Comparison of ENCODE assay signal across 23 cellular contexts in genomic region chr2:9535177-9535576, GRCh38. TPM values are rescaled to one million over a fixed set of nuclear protein-coding genes. Genes with fewer than 3 reads are reported as not detected.
DNase-seq lines count a peak whose midpoint lies in the region; ATAC-seq and TF ChIP-seq lines count a peak whose summit lies in the region.
"Had no signal": no experiment of that assay in that cellular context is flagged by ENCODE, and none has a peak within 500 bp of the region (broad histone marks: within the 10 kb centered on the region; RNA-seq: fewer than 3 reads in every experiment).

No MANE protein-coding gene starts in this region.

- H4K20me1 ChIP-seq in OCI-LY7 (ENCODE audit: insufficient read depth, low read length) = no peaks in the 10 kb centered on the region
- no peaks in the 10 kb centered on the region for H4K20me1 ChIP-seq in hepatocyte (ENCODE audit: insufficient read depth, poor library complexity, severe bottlenecking)

- WGBS in hepatocyte (ENCODE audit: low lambda C conversion rate, missing lambda C conversion rate) = 77% methylated on average over 1 of the region's 1 CpG

- H3K27me3 ChIP-seq in neutrophil (no peaks in the 10 kb centered on the region), hepatocyte (no peaks in the 10 kb centered on the region)

- CTCF ChIA-PET in OCI-LY7 (lab: Charles Lee; ENCODE audit: unreplicated experiment) = interaction anchor here (0.6 kb wide), 1 partner anchor 21 kb away, joined by 3 read pairs; the partner anchor contains the start of gene ADAM17

- H3K27ac ChIP-seq in OCI-LY7 (ENCODE audit: low read depth, low read length, poor library complexity, severe bottlenecking) (peak overlapping the region; percentile 11), neutrophil (peak overlapping the region; percentile 1), hepatocyte (no peak overlapping the region)
- H3K27ac ChIP-seq: 22Rv1, SK-N-MC had no signal

- no peaks in the 10 kb centered on the region for H3K9me3 ChIP-seq in OCI-LY7 (ENCODE audit: low read length)
- H3K9me3 ChIP-seq in neutrophil = no peaks in the 10 kb centered on the region
- H3K9me3 ChIP-seq in hepatocyte (ENCODE audit: low read depth) = no peaks in the 10 kb centered on the region

- H3K4me1 ChIP-seq in OCI-LY7 (ENCODE audit: insufficient read depth, low read length, poor library complexity, severe bottlenecking) (peaks cover 47% of the 10 kb centered on the region), neutrophil (ENCODE audit: control insufficient read depth in 1 of 2, insufficient read depth in 1 of 2, low read depth in 1 of 2, low read length in 1 of 2) (peaks cover 14 to 17% of the 10 kb centered on the region in 2 experiments), hepatocyte (ENCODE audit: insufficient read depth) (no peaks in the 10 kb centered on the region)

- DNase-seq in NOMO-1 treated with DMSO at 0.1 percent for 48 hours (lab: John Stamatoyannopoulos, UW; ENCODE audit: unreplicated experiment) (peak; percentile 43), NOMO-1 treated with dmso at 0.1 percent for 144 hours (lab: John Stamatoyannopoulos, UW; ENCODE audit: unreplicated experiment) (no peak), OCI-LY7 (ENCODE audit: low spot score) (no peak), activated gamma-delta T cell treated with Interleukin-2 at 50 U/mL for 16 hours (no peak), hepatocyte (ENCODE audit: low spot score) (no peak), NCI-H226 (no peak)
- DNase-seq: activated CD4-positive, alpha-beta T cell treated with anti-CD3 and anti-CD28 coated beads, Interleukin-2, amount 50 U/mL, for 1 hour; activated gamma-delta T cell; DMS53; GDM1; kidney; NCI-H1417 treated with DMSO at 0.1 percent for 48 hours; NCI-H2107; NK-92 treated with Interleukin-12 subunit alpha and Interleukin-12 subunit beta, amount 100 ng/mL, for 24 hours; nucleus accumbens; RPMI8226; T-helper 9 cell; trophoblast cell had no signal

- H3K36me3 ChIP-seq in OCI-LY7 (ENCODE audit: insufficient read depth, low read length) = peaks cover 88% of the 10 kb centered on the region
- H3K36me3 ChIP-seq in neutrophil = peaks cover 31% of the 10 kb centered on the region
- H3K36me3 ChIP-seq in hepatocyte (replicated peaks; ENCODE audit: insufficient read depth, low read depth) = no peaks in the 10 kb centered on the region

- H3K79me2 ChIP-seq in OCI-LY7 (ENCODE audit: insufficient read depth, low read depth, low read length) (peaks cover 60% of the 10 kb centered on the region), hepatocyte (peaks cover 35% of the 10 kb centered on the region)

- no peak overlapping the region for H3K4me2 ChIP-seq in OCI-LY7 (ENCODE audit: low read length)
- H3K4me2 ChIP-seq in hepatocyte = no peak overlapping the region

- no peak overlapping the region for H2AFZ ChIP-seq in OCI-LY7 (ENCODE audit: low read length)
- no peak overlapping the region for H2AFZ ChIP-seq in hepatocyte

- ATAC-seq in GM21423 (IDR thresholded peaks at IDR 0.05; ENCODE audit: unreplicated experiment) = peak; percentile 48
- ATAC-seq: HCT116 had no signal

- no peak for TF ChIP-seq CTCF in OCI-LY7 (conservative IDR thresholded peaks at IDR 0.05; ENCODE audit: low read length)
- TF ChIP-seq CTCF in neutrophil (IDR thresholded peaks at IDR 0.05) = no peak
- TF ChIP-seq CTCF in hepatocyte (IDR thresholded peaks at IDR 0.05; ENCODE audit: poor library complexity) = no peak

- no TSS peak for BruUV-seq in OCI-LY7 (replicated peaks; lab: Mats Ljungman, UMichigan)

- POLR2A ChIA-PET in OCI-LY7 (lab: Charles Lee) = interaction anchor here (0.7 to 2.9 kb wide), 4 partner anchors 11 to 56 kb away, joined by 3 to 9 read pairs (median 6); partner anchors contain the start of gene ADAM17

- H3K4me3 ChIP-seq in OCI-LY7 (ENCODE audit: low read depth, low read length, poor library complexity, severe bottlenecking) (no peak overlapping the region), neutrophil (ENCODE audit: low read depth in 1 of 2, low read length in 1 of 2) (no peak overlapping the region), hepatocyte (no peak overlapping the region)
- H3K4me3 ChIP-seq: SK-N-MC had no signal

- intact Hi-C loops in OCI-LY7 (cut with micrococcal nuclease; ENCODE audit: unreplicated experiment) = no loop called here

- no peaks in the 10 kb centered on the region for H3K9me2 ChIP-seq in OCI-LY7 (ENCODE audit: insufficient read depth, low read length)
- H3K9me2 ChIP-seq in hepatocyte (replicated peaks; ENCODE audit: insufficient read depth) = no peaks in the 10 kb centered on the region

RNA-seq across cellular contexts. Expression of gene ADAM17, which starts 20.5 kb away (rescaled TPM):
- total RNA-seq in OCI-LY7 (2014; rRNA removed; shearing (Covaris generic)) = 46.9 and 50.5 TPM in 2 replicates
- total RNA-seq in OCI-LY7 (2022) = 83.3 and 83.9 TPM in 2 replicates
- 19.5 and 30.2 TPM in 2 replicates for total RNA-seq in hepatocyte
- 20.5 and 22.0 TPM in 2 replicates for polyA plus RNA-seq in hepatocyte
